Comparison of ENCODE assay signal across 8 cellular contexts in genomic region chr19:42255766-42256750, GRCh38. TPM values are rescaled to one million over a fixed set of nuclear protein-coding genes. Genes with fewer than 3 reads are reported as not detected.
DNase-seq lines count a peak whose midpoint lies in the region; ATAC-seq and TF ChIP-seq lines count a peak whose summit lies in the region.

No MANE protein-coding gene starts in this region.

- H3K79me1 ChIP-seq in trophoblast cell (ENCODE audit: low read length) = peaks cover 31% of the 10 kb centered on the region

- H3K4me1 ChIP-seq in heart left ventricle (peaks cover 8 to 43% (median 29%) of the 10 kb centered on the region in 12 donors), trophoblast cell (ENCODE audit: control insufficient read depth in 1 of 2, insufficient read depth in 2 of 2, low read length in 2 of 2) (peaks cover 18 to 23% of the 10 kb centered on the region in 2 experiments)

- no peak overlapping the region for H3K23ac ChIP-seq in trophoblast cell (ENCODE audit: low read length)

- H4K8ac ChIP-seq in trophoblast cell (ENCODE audit: low read depth, low read length) = peak overlapping the region; percentile 87

- H3K4ac ChIP-seq in trophoblast cell (ENCODE audit: low read depth, low read length) = peak overlapping the region; percentile 72

- POLR2A ChIA-PET in activated naive CD8-positive, alpha-beta T cell treated with anti-CD3 and anti-CD28 coated beads, Interleukin-2, amount 10 ng/mL, durations not matched to agents 7 days and 5 days (lab: Charles Lee) = interaction anchor here (0.6 to 1.3 kb wide), 8 partner anchors 11 to 397 kb away, joined by 3 to 5 read pairs (median 4); partner anchors contain the start of gene PAFAH1B3

- no peaks in the 10 kb centered on the region for H3K9me3 Mint-ChIP-seq in activated naive CD8-positive, alpha-beta T cell treated with anti-CD3 and anti-CD28 coated beads, Interleukin-2, amount 10 ng/mL, durations not matched to agents 7 days and 5 days

- H3K27me3 ChIP-seq in heart left ventricle (no peaks in the 10 kb centered on the region), trophoblast cell (ENCODE audit: insufficient read depth, low read length) (no peaks in the 10 kb centered on the region)

- H4K12ac ChIP-seq in trophoblast cell (ENCODE audit: low read depth, low read length) = peak overlapping the region; percentile 79

- H3K36me3 Mint-ChIP-seq in activated naive CD8-positive, alpha-beta T cell treated with anti-CD3 and anti-CD28 coated beads, Interleukin-2, amount 10 ng/mL, durations not matched to agents 7 days and 5 days = no peaks in the 10 kb centered on the region

- peak overlapping the region; percentile 73 for H2BK120ac ChIP-seq in trophoblast cell (ENCODE audit: insufficient read depth, low read length, poor library complexity)

- peaks cover 32% of the 10 kb centered on the region for H3K79me2 ChIP-seq in trophoblast cell (ENCODE audit: control insufficient read depth, insufficient read depth, low read length, poor library complexity)

- peak overlapping the region; percentile 84 for H2BK12ac ChIP-seq in trophoblast cell (ENCODE audit: low read length)

- H3K9ac ChIP-seq in trophoblast cell (ENCODE audit: low read length) = peak overlapping the region; percentile 45

- H3K9me3 ChIP-seq in heart left ventricle (no peaks in the 10 kb centered on the region), trophoblast cell (ENCODE audit: insufficient read depth, low read depth, low read length) (no peaks in the 10 kb centered on the region)

- peaks cover 21% of the 10 kb centered on the region for H3K4me1 Mint-ChIP-seq in activated naive CD8-positive, alpha-beta T cell treated with anti-CD3 and anti-CD28 coated beads, Interleukin-2, amount 10 ng/mL, durations not matched to agents 7 days and 5 days

- H4K91ac ChIP-seq in trophoblast cell (ENCODE audit: low read depth, low read length) = peak overlapping the region; percentile 63

- H3K4me2 ChIP-seq in trophoblast cell (ENCODE audit: low read length) = peak overlapping the region; percentile 95

- H2AFZ ChIP-seq in trophoblast cell (ENCODE audit: insufficient read depth, low read length, poor library complexity) = peak overlapping the region; percentile 84

- peak overlapping the region; percentile 49 for H3K27ac Mint-ChIP-seq in activated naive CD8-positive, alpha-beta T cell treated with anti-CD3 and anti-CD28 coated beads, Interleukin-2, amount 10 ng/mL, durations not matched to agents 7 days and 5 days

- no peak for ATAC-seq in activated naive CD8-positive, alpha-beta T cell treated with anti-CD3 and anti-CD28 coated beads, Interleukin-2, amount 10 ng/mL, durations not matched to agents 7 days and 5 days (ENCODE audit: low read depth)
- ATAC-seq in heart left ventricle = peak; percentile 1 to 45 (median 10)

- peak overlapping the region; percentile 25 for H3K18ac ChIP-seq in trophoblast cell (ENCODE audit: low read length)

- intact Hi-C loops in heart left ventricle (cut with DNase I) = loop anchor here in 4 of 10 donors (1.0 to 2.0 kb wide), 4 partner anchors 12 to 27 kb away; partner anchors contain the start of gene CIC (in 3 of the 4)

- 3 to 6% (median 5%) methylated on average over 28 to 38 of the region's 38 CpGs for WGBS in heart left ventricle, 4 donors
- WGBS in trophoblast cell (ENCODE audit: extremely low coverage, insufficient coverage, insufficient read length) = no CpG with 5 or more reads among the region's 38 CpGs

- TF ChIP-seq CTCF in LNCaP clone FGC (IDR thresholded peaks at IDR 0.05; ENCODE audit: control insufficient read depth, extremely low read depth, insufficient read depth) (no peak), heart left ventricle (IDR thresholded peaks at IDR 0.05) (no peak)

- H3K36me3 ChIP-seq in heart left ventricle = no peaks in the 10 kb centered on the region
- H3K36me3 ChIP-seq in trophoblast cell (ENCODE audit: control insufficient read depth in 1 of 2, insufficient read depth in 2 of 2, low read length in 2 of 2) = peaks cover 0 to 9% of the 10 kb centered on the region in 2 experiments

- DNase-seq in DMS153 treated with DMSO at 0.1 percent for 48 hours (lab: John Stamatoyannopoulos, UW; ENCODE audit: unreplicated experiment) (peak; percentile 29), LNCaP clone FGC (ENCODE audit: low read depth) (no peak), heart left ventricle (peak; percentile 69 to 82 (median 77)), trophoblast cell (peak; percentile 36 to 62), T-helper 9 cell (no peak), GOT3 (lab: John Stamatoyannopoulos, UW) (no peak)
- DNase-seq in activated naive CD8-positive, alpha-beta T cell treated with anti-CD3 and anti-CD28 coated beads, Interleukin-2, amount 10 ng/mL, durations not matched to agents 7 days and 5 days = no peak
- no peak for DNase-seq in stimulated activated CD4-positive, alpha-beta T cell treated with anti-CD3 and anti-CD28 coated beads, Interleukin-4, amount 100 ng/mL, for 4 hours

- H3K4me3 ChIP-seq in LNCaP clone FGC (ENCODE audit: low read depth, low read length) (peak overlapping the region; percentile 43), heart left ventricle (peak overlapping the region; percentile 74 to 100 (median 94)), trophoblast cell (ENCODE audit: low read depth, low read length) (peak overlapping the region; percentile 65)

- peak overlapping the region; percentile 4 for H2AK5ac ChIP-seq in trophoblast cell (ENCODE audit: low read length)

- H3K27me3 Mint-ChIP-seq in activated naive CD8-positive, alpha-beta T cell treated with anti-CD3 and anti-CD28 coated beads, Interleukin-2, amount 10 ng/mL, durations not matched to agents 7 days and 5 days = peaks cover 8% of the 10 kb centered on the region

- H3K4me3 Mint-ChIP-seq in activated naive CD8-positive, alpha-beta T cell treated with anti-CD3 and anti-CD28 coated beads, Interleukin-2, amount 10 ng/mL, durations not matched to agents 7 days and 5 days = peak overlapping the region; percentile 79

- peak overlapping the region; percentile 94 to 100 (median 99) for H3K27ac ChIP-seq in heart left ventricle
- H3K27ac ChIP-seq in trophoblast cell (ENCODE audit: low read depth, low read length) = peak overlapping the region; percentile 95

- TF ChIP-seq POLR2A in heart left ventricle (IDR thresholded peaks at IDR 0.05) = no peak

- H2BK5ac ChIP-seq in trophoblast cell (ENCODE audit: low read depth, low read length, poor library complexity) = peak overlapping the region; percentile 78

- peak overlapping the region; percentile 55 for H3K14ac ChIP-seq in trophoblast cell (ENCODE audit: low read length)

RNA-seq across cellular contexts. Expression of gene ERF, which starts 1.1 kb away (rescaled TPM):
- 10 to 100 TPM; 51.1 to 57.5 TPM for total RNA-seq in activated naive CD8-positive, alpha-beta T cell treated with anti-CD3 and anti-CD28 coated beads, Interleukin-2, amount 10 ng/mL, durations not matched to agents 7 days and 5 days
- 10 to 100 TPM; 26.1 to 49.7 (median 35.5) TPM for total RNA-seq in heart left ventricle
- 10 to 100 TPM; 31.9 to 45.4 TPM for polyA plus RNA-seq in heart left ventricle
- polyA plus RNA-seq in trophoblast cell (2013) = 49.3 and 50.2 TPM in 2 replicates

RNA-seq across cellular contexts. Expression of gene CIC, which starts 13.0 kb away (rescaled TPM):
- total RNA-seq in activated naive CD8-positive, alpha-beta T cell treated with anti-CD3 and anti-CD28 coated beads, Interleukin-2, amount 10 ng/mL, durations not matched to agents 7 days and 5 days = 10 to 100 TPM; 84.4 to 92.2 TPM
- 10 to 100 TPM; 25.5 to 54.8 (median 35.8) TPM for total RNA-seq in heart left ventricle
- 10 to 100 TPM; 27.1 to 27.5 TPM for polyA plus RNA-seq in heart left ventricle
- polyA plus RNA-seq in trophoblast cell (2013) = 36.7 and 39.1 TPM in 2 replicates

RNA-seq across cellular contexts. Expression of gene GSK3A, which starts 13.7 kb away (rescaled TPM):
- total RNA-seq in activated naive CD8-positive, alpha-beta T cell treated with anti-CD3 and anti-CD28 coated beads, Interleukin-2, amount 10 ng/mL, durations not matched to agents 7 days and 5 days = 10 to 100 TPM; 41.0 to 42.2 TPM
- total RNA-seq in heart left ventricle = 10 to 100 TPM; 22.5 to 46.9 (median 36.8) TPM
- polyA plus RNA-seq in heart left ventricle = 10 to 100 TPM; 51.6 to 76.5 TPM
- 77.6 and 78.9 TPM in 2 replicates for polyA plus RNA-seq in trophoblast cell (2013)

RNA-seq across cellular contexts. Expression of gene ZNF526, which starts 35.9 kb away (rescaled TPM):
- total RNA-seq in activated naive CD8-positive, alpha-beta T cell treated with anti-CD3 and anti-CD28 coated beads, Interleukin-2, amount 10 ng/mL, durations not matched to agents 7 days and 5 days = 10 to 100 TPM; 19.6 to 20.6 TPM
- total RNA-seq in heart left ventricle = 1 to 10 TPM; 3.9 to 7.2 (median 5.8) TPM
- 1 to 10 TPM; 3.3 to 5.4 TPM for polyA plus RNA-seq in heart left ventricle
- polyA plus RNA-seq in trophoblast cell (2013) = 6.7 and 6.9 TPM in 2 replicates

RNA-seq across cellular contexts. Expression of gene DEDD2, which starts 38.6 kb away (rescaled TPM):
- total RNA-seq in activated naive CD8-positive, alpha-beta T cell treated with anti-CD3 and anti-CD28 coated beads, Interleukin-2, amount 10 ng/mL, durations not matched to agents 7 days and 5 days = 10 to 100 TPM; 41.3 to 42.2 TPM
- 10 to 100 TPM; 11.1 to 24.1 (median 17.2) TPM for total RNA-seq in heart left ventricle
- polyA plus RNA-seq in heart left ventricle = 10 to 100 TPM; 12.6 to 18.3 TPM
- 44.2 and 47.8 TPM in 2 replicates for polyA plus RNA-seq in trophoblast cell (2013)

Comparison
In these comparisons a context has a peak if more than half of its experiments do, and no peak if none do; other contexts are left out.
1. DNase-seq: peak in DMS153 treated with DMSO at 0.1 percent for 48 hours (single experiment), heart left ventricle (5 of 5) and trophoblast cell (2 of 2); none in LNCaP clone FGC (single experiment), activated naive CD8-positive, alpha-beta T cell treated with anti-CD3 and anti-CD28 coated beads, Interleukin-2, amount 10 ng/mL, durations not matched to agents 7 days and 5 days (single experiment), stimulated activated CD4-positive, alpha-beta T cell treated with anti-CD3 and anti-CD28 coated beads, Interleukin-4, amount 100 ng/mL, for 4 hours (0 of 2), T-helper 9 cell (single experiment) and GOT3 (single experiment).
2. H3K4me3 ChIP-seq: peak in every context shown above with its lines; median percentile 94 in heart left ventricle; 65 in trophoblast cell; 43 in LNCaP clone FGC.